ENCODE assay signal across 26 cellular contexts in the genomic region with DNA sequence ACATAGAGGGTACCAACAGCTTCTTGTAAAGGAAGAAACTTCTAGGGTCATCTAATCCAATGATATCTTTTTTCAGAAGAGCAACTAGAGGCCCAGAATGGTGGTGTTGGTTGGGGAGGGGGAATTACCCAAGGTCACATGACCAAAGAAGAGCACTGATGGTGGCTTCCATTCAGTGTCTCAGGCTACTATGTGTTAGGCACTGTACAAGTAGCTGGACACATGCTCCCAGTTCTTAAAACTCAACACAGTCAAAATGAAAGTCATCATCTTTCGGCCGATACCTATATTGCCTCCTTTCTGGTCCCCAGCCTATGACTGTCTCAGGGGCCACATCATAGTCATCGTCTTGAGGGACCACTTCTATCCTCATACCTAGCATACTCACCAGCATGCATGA.
"Had no signal": no experiment of that assay in that cellular context is flagged by ENCODE, and none has a peak within 500 bp of the region (broad histone marks: within the 10 kb centered on the region; RNA-seq: fewer than 3 reads in every experiment).

No MANE protein-coding gene starts in this region.

- H3K27ac ChIP-seq: foreskin keratinocyte, hepatocyte, left ventricle myocardium inferior, neural progenitor cell, ovary, right atrium auricular region, sigmoid colon, skin epidermis, thoracic aorta, transverse colon had no signal

- H3K4me3 ChIP-seq: hepatocyte, left ventricle myocardium inferior, lung, neural progenitor cell, ovary, right atrium auricular region, sigmoid colon, skin epidermis, thoracic aorta, transverse colon had no signal

- H3K9me3 ChIP-seq: left ventricle myocardium inferior, ovary, right atrium auricular region, sigmoid colon, thoracic aorta, transverse colon had no signal

- H3K4me2 ChIP-seq: hepatocyte, neural progenitor cell had no signal

- H3K36me3 ChIP-seq: left ventricle myocardium inferior, neural progenitor cell, ovary, right atrium auricular region, sigmoid colon, thoracic aorta, transverse colon had no signal

- DNase-seq: effector CD4-positive, alpha-beta T cell; endodermal cell; erythroblast; foreskin keratinocyte; head of caudate nucleus; kidney; left cardiac atrium; left ventricle myocardium inferior; mesenchymal stem cell; midbrain; nucleus accumbens; ovary; sigmoid colon; stimulated activated CD4-positive, alpha-beta T cell treated with anti-CD3 and anti-CD28 coated beads, Interleukin-2, amount 100 ng/mL, for 24 hours; stimulated activated CD4-positive, alpha-beta T cell treated with anti-CD3 and anti-CD28 coated beads, Interleukin-4, amount 100 ng/mL, for 4 hours; stimulated activated naive B cell treated with anti-CD40 and anti-IgM and Interleukin-4, amounts not matched to agents 10 μg/mL and 1 μg/mL and 100 μg/mL, for 72 hours; stimulated activated naive CD8-positive, alpha-beta T cell treated with anti-CD3 and anti-CD28 coated beads, Interleukin-15, amount 100 ng/mL, for 72 hours; transverse colon had no signal

- FAIRE-seq: endothelial cell of umbilical vein, kidney had no signal

- H3K9ac ChIP-seq: neural progenitor cell had no signal

- H3K4me1 ChIP-seq: foreskin keratinocyte, left ventricle myocardium inferior, neural progenitor cell, right atrium auricular region, transverse colon had no signal

- H3K79me2 ChIP-seq: hepatocyte had no signal

- H3K27me3 ChIP-seq: foreskin keratinocyte, hepatocyte, neural progenitor cell, ovary, right atrium auricular region, sigmoid colon, transverse colon had no signal

- H2AFZ ChIP-seq: hepatocyte, neural progenitor cell had no signal

- ATAC-seq: foreskin keratinocyte; left cardiac atrium; natural killer cell treated with Interleukin-12 subunit alpha and Interleukin-12 subunit beta and Interleukin-15 and Interleukin-18, amount 100 ng/mL, for 72 hours; stimulated activated naive B cell treated with anti-CD40 and anti-IgM and Interleukin-4, amounts not matched to agents 10 μg/mL and 1 μg/mL and 100 μg/mL, for 72 hours; stimulated activated naive CD8-positive, alpha-beta T cell treated with anti-CD3 and anti-CD28 coated beads, Interleukin-15, amount 100 ng/mL, for 72 hours had no signal
